11 cellular contexts compared by ENCODE assay signal in genomic region chr9:99231708-99232107, GRCh38. TPM values are rescaled to one million over a fixed set of nuclear protein-coding genes. Genes with fewer than 3 reads are reported as not detected.
A peak's percentile ranks its signal among the peaks of the same experiment; 100 is the strongest.
DNase-seq lines count a peak whose midpoint lies in the region; ATAC-seq and TF ChIP-seq lines count a peak whose summit lies in the region.
"Had no signal": no experiment of that assay in that cellular context is flagged by ENCODE, and none has a peak within 500 bp of the region (broad histone marks: within the 10 kb centered on the region; RNA-seq: fewer than 3 reads in every experiment).

No MANE protein-coding gene starts in this region.

- H3K9me3 ChIP-seq in PC-3 (ENCODE audit: low read length) (no peaks in the 10 kb centered on the region), psoas muscle (no peaks in the 10 kb centered on the region)
- H3K9me3 ChIP-seq: BLaER1 treated with 17β-estradiol and CSF1 and Interleukin-3, amounts not matched to agents 10 nM and 100 nM; mucosa of descending colon had no signal

- no peaks in the 10 kb centered on the region for H3K9me3 Mint-ChIP-seq in effector memory CD8-positive, alpha-beta T cell
- H3K9me3 Mint-ChIP-seq: T-helper 1 cell treated with Interleukin-12 subunit alpha and Interleukin-12 subunit beta and Interleukin-4 antibody, amounts not matched to agents 30 μg/mL and 1 μg/mL, for 36 hours had no signal

- no peak overlapping the region for H3K9ac ChIP-seq in PC-3 (ENCODE audit: low read length)
- H3K9ac ChIP-seq: BLaER1 treated with 17β-estradiol and CSF1 and Interleukin-3, amounts not matched to agents 10 nM and 100 nM had no signal

- H2AFZ ChIP-seq in PC-3 (ENCODE audit: low read length), result no peak overlapping the region

- no peaks in the 10 kb centered on the region for H3K27me3 Mint-ChIP-seq in effector memory CD8-positive, alpha-beta T cell

- H3K4me2 ChIP-seq in PC-3 (ENCODE audit: low read length), result no peak overlapping the region
- H3K4me2 ChIP-seq: BLaER1 treated with 17β-estradiol and CSF1 and Interleukin-3, amounts not matched to agents 10 nM and 100 nM had no signal

- no peaks in the 10 kb centered on the region for H4K20me1 ChIP-seq in PC-3 (ENCODE audit: low read length)

- intact Hi-C loops in PC-3 (cut with micrococcal nuclease) (no loop called here), psoas muscle (cut with DNase I) (no loop called here)

- H3K27ac Mint-ChIP-seq in effector memory CD8-positive, alpha-beta T cell, result no peak overlapping the region
- H3K27ac Mint-ChIP-seq: T-helper 1 cell treated with Interleukin-12 subunit alpha and Interleukin-12 subunit beta and Interleukin-4 antibody, amounts not matched to agents 30 μg/mL and 1 μg/mL, for 36 hours had no signal

- DNase-seq in NCI-H1417 (lab: John Stamatoyannopoulos, UW), result peak in 2 of 3 experiments; percentile 2 to 40
- DNase-seq in NCI-H1417 treated with DMSO at 0.1 percent for 48 hours (lab: John Stamatoyannopoulos, UW), result no peak
- peak; percentile 6 for DNase-seq in PC-3
- peak in 1 of 3 experiments; percentile 16 for DNase-seq in effector memory CD8-positive, alpha-beta T cell
- DNase-seq in psoas muscle, result peak in 1 of 2 donors; percentile 37

- ATAC-seq in PC-3 (no peak), psoas muscle (peak; percentile 46 to 89 (median 82)), HG02870 (IDR thresholded peaks at IDR 0.05; ENCODE audit: unreplicated experiment) (no peak), GM19324 (IDR thresholded peaks at IDR 0.05; ENCODE audit: low FRiP score, unreplicated experiment) (no peak), GM19467 (IDR thresholded peaks at IDR 0.05; ENCODE audit: unreplicated experiment) (no peak)
- peak; percentile 37 for ATAC-seq in effector memory CD8-positive, alpha-beta T cell (replicated peaks)
- ATAC-seq: mucosa of descending colon had no signal

- CTCF ChIA-PET in PC-3 (lab: Charles Lee), result interaction anchor here (0.6 kb wide), 1 partner anchor 242 kb away, joined by 3 read pairs; no protein-coding TSS in a partner anchor

- H3K27ac ChIP-seq in PC-3 (ENCODE audit: low read length), result no peak overlapping the region
- no peak overlapping the region for H3K27ac ChIP-seq in psoas muscle
- H3K27ac ChIP-seq: BLaER1 treated with 17β-estradiol and CSF1 and Interleukin-3, amounts not matched to agents 10 nM and 100 nM had no signal

- H3K4me1 Mint-ChIP-seq in effector memory CD8-positive, alpha-beta T cell (ENCODE audit: low read depth in 2 of 2), result peaks cover 7 to 21% of the 10 kb centered on the region in 2 donors

- H3K4me1 ChIP-seq in PC-3 (ENCODE audit: insufficient read depth, low read length), result no peaks in the 10 kb centered on the region
- H3K4me1 ChIP-seq in psoas muscle, result peaks cover 10% of the 10 kb centered on the region
- H3K4me1 ChIP-seq: BLaER1 treated with 17β-estradiol and CSF1 and Interleukin-3, amounts not matched to agents 10 nM and 100 nM had no signal

- H3K27me3 ChIP-seq in PC-3 (ENCODE audit: low read length), result no peaks in the 10 kb centered on the region
- H3K27me3 ChIP-seq in psoas muscle (ENCODE audit: insufficient read depth in 3 of 3, low read length in 2 of 3), result no peaks in the 10 kb centered on the region
- H3K27me3 ChIP-seq: BLaER1 treated with 17β-estradiol and CSF1 and Interleukin-3, amounts not matched to agents 10 nM and 100 nM had no signal

- 68 to 87% (median 83%) methylated on average over 2 of the region's 2 CpGs for WGBS in psoas muscle, 3 donors

- H3K9me2 ChIP-seq in PC-3 (replicated peaks; ENCODE audit: low read length), result no peaks in the 10 kb centered on the region

- H3F3A ChIP-seq in PC-3 (ENCODE audit: low read length, unreplicated experiment), result no peaks in the 10 kb centered on the region

- H3K36me3 Mint-ChIP-seq in effector memory CD8-positive, alpha-beta T cell (ENCODE audit: insufficient read depth), result peaks cover 59% of the 10 kb centered on the region

- peaks cover 34% of the 10 kb centered on the region for H3K36me3 ChIP-seq in PC-3 (ENCODE audit: low read depth, low read length)
- H3K36me3 ChIP-seq in psoas muscle (ENCODE audit: insufficient read depth in 1 of 2, low read depth in 1 of 2), result peaks cover 16 to 66% of the 10 kb centered on the region in 2 donors

- H3K4me3 ChIP-seq in PC-3 (ENCODE audit: low read length) (no peak overlapping the region), psoas muscle (no peak overlapping the region)
- H3K4me3 ChIP-seq: BLaER1 treated with 17β-estradiol and CSF1 and Interleukin-3, amounts not matched to agents 10 nM and 100 nM; mucosa of descending colon had no signal

- BruUV-seq in PC-3 (replicated peaks; lab: Mats Ljungman, UMichigan), result no TSS peak

- TF ChIP-seq CTCF in PC-3 (conservative IDR thresholded peaks at IDR 0.05; ENCODE audit: low read depth, low read length), result peak; percentile 57; the same call in 1 of the 2 replicates
- TF ChIP-seq CTCF in psoas muscle (IDR thresholded peaks at IDR 0.05), result peak; percentile 61

- no peaks in the 10 kb centered on the region for H3K79me2 ChIP-seq in PC-3 (ENCODE audit: low read length)

- POLR2A ChIA-PET in PC-3 (lab: Charles Lee; ENCODE audit: unreplicated experiment), result no interaction called here

- no peak overlapping the region for H3K4me3 Mint-ChIP-seq in effector memory CD8-positive, alpha-beta T cell
- H3K4me3 Mint-ChIP-seq: T-helper 1 cell treated with Interleukin-12 subunit alpha and Interleukin-12 subunit beta and Interleukin-4 antibody, amounts not matched to agents 30 μg/mL and 1 μg/mL, for 36 hours had no signal

RNA-seq across cellular contexts. Expression of gene SEC61B, which starts 9.6 kb away (rescaled TPM):
- total RNA-seq in PC-3 (2014; rRNA removed), result 91.3 and 107 TPM in 2 replicates
- 10 to 100 TPM; 17.5 to 49.6 (median 36.8) TPM for total RNA-seq in psoas muscle
- 100 to 1,000 TPM in 1 of 3 donors, 10 to 100 TPM in 2; 67.9 to 145 (median 69.5) TPM for polyA plus RNA-seq in psoas muscle

RNA-seq across cellular contexts. Expression of gene ALG2, which starts 10.0 kb away (rescaled TPM):
- total RNA-seq in PC-3 (2014; rRNA removed), result 32.9 and 33.2 TPM in 2 replicates
- total RNA-seq in psoas muscle, result 10 to 100 TPM in 3 of 4 donors, 1 to 10 TPM in 1; 8.3 to 18.8 (median 12.7) TPM
- polyA plus RNA-seq in psoas muscle, result 10 to 100 TPM in 2 of 3 donors, 1 to 10 TPM in 1; 6.6 to 15.7 (median 11.5) TPM

Comparison
In these comparisons a context has a peak if more than half of its experiments do, and no peak if none do; other contexts are left out.
1. ATAC-seq: peak in effector memory CD8-positive, alpha-beta T cell (single experiment) and psoas muscle (4 of 4); none in PC-3 (single experiment), HG02870 (single experiment), GM19324 (single experiment) and GM19467 (single experiment).